In the genomic region with DNA sequence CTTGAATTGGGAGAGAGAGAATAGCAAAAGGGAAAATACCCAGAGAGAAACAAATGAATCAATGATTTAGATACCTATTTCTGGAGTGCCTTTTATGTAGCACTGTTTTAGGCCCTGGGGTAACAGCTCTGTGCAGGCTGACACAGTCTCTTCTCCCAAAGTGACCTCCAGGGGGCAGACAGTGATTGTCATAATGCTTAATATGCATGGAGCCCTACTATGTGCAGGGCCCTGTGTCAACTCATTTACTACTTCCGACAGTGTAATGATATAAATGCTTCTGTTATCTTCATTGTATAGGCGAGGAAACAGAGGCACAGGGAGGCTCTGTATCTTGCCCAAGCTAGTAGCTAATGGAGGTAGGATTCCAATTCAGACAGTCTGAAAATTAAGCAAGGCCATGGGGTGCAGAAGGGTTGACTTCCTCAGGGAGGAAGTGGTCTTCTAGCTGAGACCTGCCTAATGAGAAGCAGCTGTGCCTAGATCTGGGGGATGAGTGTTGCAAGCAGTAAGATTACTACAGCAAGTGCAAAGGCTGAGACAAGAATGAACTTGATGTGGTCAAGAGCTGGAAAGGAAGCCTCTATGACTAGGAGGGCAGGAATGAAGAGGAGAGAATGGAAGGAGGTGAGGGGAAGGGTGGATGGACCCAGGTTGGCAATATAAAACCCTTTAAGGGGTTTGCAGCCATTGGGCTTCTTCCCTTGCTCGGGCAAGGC, we compare ENCODE assay signal across 11 cellular contexts. TPM values are rescaled to one million over a fixed set of nuclear protein-coding genes. Genes with fewer than 3 reads are reported as not detected.
A peak's percentile ranks its signal among the peaks of the same experiment; 100 is the strongest.
DNase-seq lines count a peak whose midpoint lies in the region; ATAC-seq, FAIRE-seq and TF ChIP-seq lines count a peak whose summit lies in the region.
"Had no signal": no experiment of that assay in that cellular context is flagged by ENCODE, and none has a peak within 500 bp of the region (broad histone marks: within the 10 kb centered on the region; RNA-seq: fewer than 3 reads in every experiment).

No MANE protein-coding gene starts in this region.

- H3K36me3 ChIP-seq in fibroblast of lung (ENCODE audit: control insufficient read depth, insufficient read depth, low read length) = no peaks in the 10 kb centered on the region

- H3K27ac ChIP-seq in fibroblast of lung (ENCODE audit: insufficient read depth, low read length) = peak overlapping the region; percentile 71

- no peaks in the 10 kb centered on the region for H3K79me2 ChIP-seq in fibroblast of lung (ENCODE audit: control insufficient read depth, insufficient read depth, low read length)

- no peaks in the 10 kb centered on the region for H4K20me1 ChIP-seq in fibroblast of lung (ENCODE audit: control insufficient read depth, extremely low read depth, insufficient read depth, low read length)

- H3K9ac ChIP-seq in fibroblast of lung (ENCODE audit: insufficient read depth, low read length) = no peak overlapping the region

- FAIRE-seq in RCC 7860 (lab: Jason Lieb, UNC) = no peak

- H2AFZ ChIP-seq in fibroblast of lung (ENCODE audit: low read length) = no peak overlapping the region

- DNase-seq in A172 (ENCODE audit: low spot score) (peak; percentile 75), GM20000 (ENCODE audit: low spot score) (no peak), RCC 7860 (ENCODE audit: low spot score) (peak; percentile 92), fibroblast of lung (ENCODE audit: low read depth in 2 of 2) (peak; percentile 77 to 91), NCI-H748 treated with DMSO at 0.1 percent for 48 hours (lab: John Stamatoyannopoulos, UW) (no peak), NCI-H146 treated with DMSO at 0.1 percent for 48 hours (lab: John Stamatoyannopoulos, UW; ENCODE audit: unreplicated experiment) (no peak)
- DNase-seq: activated CD4-positive, alpha-beta memory T cell treated with anti-CD3 and anti-CD28 coated beads for 36 hours; CD8-positive, alpha-beta memory T cell; NCI-H1092 had no signal

- ATAC-seq in HG03460 (IDR thresholded peaks at IDR 0.05; ENCODE audit: unreplicated experiment) (no peak), GM19328 (IDR thresholded peaks at IDR 0.05; ENCODE audit: unreplicated experiment) (no peak)

- H3K4me2 ChIP-seq in fibroblast of lung (ENCODE audit: extremely low read depth, insufficient read depth, low read length) = peak overlapping the region; percentile 48

- no peak overlapping the region for H3K4me3 ChIP-seq in fibroblast of lung (replicated peaks in 1 of 4; ENCODE audit: control extremely low read depth in 1 of 4, insufficient read depth in 1 of 4, low read depth in 3 of 4, low read length in 4 of 4)

- no peaks in the 10 kb centered on the region for H3K9me3 ChIP-seq in fibroblast of lung (ENCODE audit: control insufficient read depth, insufficient read depth, low read depth, low read length)

- TF ChIP-seq CTCF in GM20000 (IDR thresholded peaks at IDR 0.05; ENCODE audit: extremely low read depth, missing control alignments) = peak; percentile 60
- peak; percentile 39 to 50 for TF ChIP-seq CTCF in fibroblast of lung (conservative IDR thresholded peaks at IDR 0.05 in 1 of 2, IDR thresholded peaks at IDR 0.05 in 1 of 2; ENCODE audit: low read depth in 1 of 2, low read length in 2 of 2)

- H3K27me3 ChIP-seq in fibroblast of lung (ENCODE audit: control insufficient read depth, insufficient read depth, low read length) = no peaks in the 10 kb centered on the region

- peaks cover 27% of the 10 kb centered on the region for H3K4me1 ChIP-seq in fibroblast of lung (ENCODE audit: control insufficient read depth, extremely low read depth, insufficient read depth, low read length)

RNA-seq across cellular contexts. Expression of a gene that starts 16.2 kb away (rescaled TPM):
- total RNA-seq in A172 (2014; rRNA removed; shearing (Covaris generic)) = 16.8 and 18.9 TPM in 2 replicates
- 6.7 and 28.4 TPM in 2 replicates for total RNA-seq in fibroblast of lung
- polyA plus RNA-seq in fibroblast of lung = 104 and 229 TPM in 2 replicates
- polyA plus RNA-seq in fibroblast of lung (2012) = 156 and 349 TPM in 2 replicates
- polyA minus RNA-seq in fibroblast of lung (ENCODE audit: low replicate concordance) = 329 and 427 TPM in 2 replicates
- polyA plus RNA-seq: CD8-positive, alpha-beta memory T cell had no signal

RNA-seq across cellular contexts. Expression of a gene that starts 23.9 kb away (rescaled TPM):
- total RNA-seq in A172 (2014; rRNA removed; shearing (Covaris generic)) = 9.0 and 19.5 TPM in 2 replicates
- total RNA-seq in fibroblast of lung = 116 and 554 TPM in 2 replicates
- polyA plus RNA-seq in fibroblast of lung = 275 and 664 TPM in 2 replicates
- 179 and 377 TPM in 2 replicates for polyA plus RNA-seq in fibroblast of lung (2012)
- 81.9 and 185 TPM in 2 replicates for polyA minus RNA-seq in fibroblast of lung (ENCODE audit: low replicate concordance)
- total RNA-seq: activated CD4-positive, alpha-beta memory T cell treated with anti-CD3 and anti-CD28 coated beads for 36 hours; CD8-positive, alpha-beta memory T cell had no signal
- polyA plus RNA-seq: CD8-positive, alpha-beta memory T cell had no signal

Comparison
In these comparisons a context has a peak if more than half of its experiments do, and no peak if none do; other contexts are left out.
1. DNase-seq: peak in A172 (single experiment), RCC 7860 (single experiment) and fibroblast of lung (2 of 2); none in GM20000 (single experiment), NCI-H748 treated with DMSO at 0.1 percent for 48 hours (single experiment) and NCI-H146 treated with DMSO at 0.1 percent for 48 hours (single experiment).